29 cellular contexts compared by ENCODE assay signal in the genomic region with DNA sequence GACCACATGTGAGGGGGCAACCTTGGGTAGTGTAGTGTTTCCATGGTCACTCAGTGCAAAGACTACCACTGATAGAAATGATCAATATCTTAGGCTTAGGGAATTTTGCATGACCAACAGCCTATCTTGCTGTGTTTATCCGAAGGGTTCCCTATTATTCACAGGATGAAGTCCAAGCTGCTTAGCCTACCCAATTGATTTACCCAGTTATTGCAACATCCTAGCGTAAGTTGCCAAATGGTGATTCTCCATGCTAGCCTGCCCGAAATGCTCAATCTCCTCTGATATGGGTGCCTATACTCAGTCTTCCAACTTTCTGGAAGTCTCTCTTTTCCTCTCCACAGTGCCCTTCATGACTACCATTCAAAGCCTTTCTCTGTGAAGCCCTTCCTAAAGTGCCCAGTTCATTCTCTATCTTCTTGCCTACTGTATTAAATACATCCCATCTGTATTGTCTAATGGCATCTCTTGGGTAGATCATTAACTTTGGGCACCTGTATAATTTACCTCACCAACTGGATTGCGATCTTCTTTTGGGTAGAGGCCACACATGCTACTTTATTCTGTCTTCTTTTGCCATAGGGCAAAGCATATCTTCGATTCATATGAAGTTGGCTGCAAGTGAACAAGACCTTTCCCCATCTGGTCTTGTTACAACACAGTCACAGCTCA.
"Had no signal": no experiment of that assay in that cellular context is flagged by ENCODE, and none has a peak within 500 bp of the region (broad histone marks: within the 10 kb centered on the region; RNA-seq: fewer than 3 reads in every experiment).

No MANE protein-coding gene starts in this region.

- H3K27me3 ChIP-seq: adrenal gland, ascending aorta, breast epithelium, cardiac muscle cell, colonic mucosa had no signal

- H3K4me1 ChIP-seq: adrenal gland, ascending aorta, breast epithelium, colonic mucosa, heart left ventricle had no signal

- FAIRE-seq: endometrium, endothelial cell of umbilical vein, frontal cortex had no signal

- DNase-seq: activated CD4-positive, alpha-beta memory T cell treated with anti-CD3 and anti-CD28 coated beads for 36 hours; activated CD4-positive, alpha-beta T cell treated with anti-CD3 and anti-CD28 coated beads for 36 hours; activated CD4-positive, CD25-positive, alpha-beta regulatory T cell; activated CD4-positive, CD25-positive, alpha-beta regulatory T cell treated with anti-CD3 and anti-CD28 coated beads, Interleukin-2, amount 50 U/mL, for 72 hours; activated CD8-positive, alpha-beta memory T cell treated with anti-CD3 and anti-CD28 coated beads, Interleukin-2, amount 10 ng/mL, durations not matched to agents 7 days and 5 days; activated CD8-positive, alpha-beta memory T cell treated with anti-CD3 and anti-CD28 coated beads, Interleukin-2, amount 50 U/mL, for 4 hours; activated CD8-positive, alpha-beta T cell treated with anti-CD3 and anti-CD28 coated beads, Interleukin-2, amount 10 ng/mL, durations not matched to agents 7 days and 5 days; activated effector memory CD4-positive, alpha-beta T cell treated with anti-CD3 and anti-CD28 coated beads, Interleukin-2, amount 50 U/mL, for 16 hours; activated naive CD4-positive, alpha-beta T cell treated with anti-CD3 and anti-CD28 coated beads for 36 hours; activated naive CD8-positive, alpha-beta T cell treated with anti-CD3 and anti-CD28 coated beads for 36 hours; activated naive CD8-positive, alpha-beta T cell treated with anti-CD3 and anti-CD28 coated beads, Interleukin-2, amount 50 U/mL, for 24 hours; activated T-cell treated with anti-CD3 and anti-CD28 coated beads, Interleukin-2, amount 50 U/mL, for 1 hour; activated T-cell treated with anti-CD3 and anti-CD28 coated beads, Interleukin-2, amount 50 U/mL, for 48 hours; adrenal gland; amygdala; central memory CD4-positive, alpha-beta T cell; cerebellar nuclear complex; colonic mucosa; effector CD8-positive, alpha-beta T cell; foreskin fibroblast; heart left ventricle; T-helper 17 cell had no signal

- H3K4me3 ChIP-seq: adrenal gland, ascending aorta, breast epithelium, cardiac muscle cell, colonic mucosa, heart left ventricle had no signal

- H3K27ac ChIP-seq: adrenal gland, ascending aorta, breast epithelium, cardiac muscle cell, colonic mucosa, epithelial cell of prostate, heart left ventricle had no signal

- H3K9me3 ChIP-seq: adrenal gland, ascending aorta, breast epithelium, colonic mucosa had no signal

- H3K36me3 ChIP-seq: adrenal gland, ascending aorta, breast epithelium, cardiac muscle cell, colonic mucosa, heart left ventricle had no signal

- ATAC-seq: activated CD4-positive, alpha-beta T cell treated with anti-CD3 and anti-CD28 coated beads for 36 hours; activated CD8-positive, alpha-beta memory T cell treated with anti-CD3 and anti-CD28 coated beads, Interleukin-2, amount 10 ng/mL, durations not matched to agents 7 days and 5 days; activated CD8-positive, alpha-beta T cell treated with anti-CD3 and anti-CD28 coated beads, Interleukin-2, amount 10 ng/mL, durations not matched to agents 7 days and 5 days; activated naive CD8-positive, alpha-beta T cell treated with anti-CD3 and anti-CD28 coated beads, Interleukin-2, amount 50 U/mL, for 24 hours; heart left ventricle; T-helper 17 cell had no signal
